ENCODE assay signal across 21 cellular contexts in the genomic region with DNA sequence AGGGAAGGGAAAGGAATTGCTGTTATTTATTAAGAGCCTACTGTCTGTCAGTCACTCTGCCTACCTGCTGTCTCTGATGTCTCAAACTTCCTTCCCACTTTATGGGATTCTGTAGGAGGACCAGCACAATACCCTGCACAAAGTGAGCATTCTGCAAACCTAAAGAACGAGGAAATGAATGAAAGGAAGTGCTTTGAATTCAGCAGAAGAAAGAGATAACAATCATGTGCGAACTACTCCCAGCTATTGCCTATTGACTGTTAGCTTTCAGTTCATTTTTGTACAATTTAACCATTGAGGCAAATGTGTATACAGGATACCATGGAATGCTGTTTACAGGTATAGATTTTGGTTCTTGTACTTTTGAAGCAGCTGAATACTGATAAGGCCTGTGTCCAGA.
DNase-seq lines count a peak whose midpoint lies in the region; ATAC-seq and TF ChIP-seq lines count a peak whose summit lies in the region.
"Had no signal": no experiment of that assay in that cellular context is flagged by ENCODE, and none has a peak within 500 bp of the region (broad histone marks: within the 10 kb centered on the region; RNA-seq: fewer than 3 reads in every experiment).

No MANE protein-coding gene starts in this region.

- no peaks in the 10 kb centered on the region; the same call in 1 of the 2 replicates for H3K79me2 ChIP-seq in Loucy (ENCODE audit: insufficient read depth, low read length)

- H3K27me3 ChIP-seq in Loucy (ENCODE audit: insufficient read depth, low read length, poor library complexity, severe bottlenecking) (no peaks in the 10 kb centered on the region), uterus (no peaks in the 10 kb centered on the region)
- H3K27me3 ChIP-seq: ascending aorta, neutrophil had no signal

- H3K4me1 Mint-ChIP-seq in activated CD4-positive, alpha-beta T cell treated with anti-CD3 and anti-CD28 coated beads, Interleukin-2, amount 10 ng/mL, durations not matched to agents 7 days and 5 days: peaks cover 17% of the 10 kb centered on the region
- H3K4me1 Mint-ChIP-seq in endothelial cell (ENCODE audit: unreplicated experiment) (peaks cover 52% of the 10 kb centered on the region), neural crest cell (peaks cover 38% of the 10 kb centered on the region), natural killer cell (peaks cover 11 to 21% of the 10 kb centered on the region in 2 donors)

- H3F3A ChIP-seq in Loucy (ENCODE audit: low read depth): no peaks in the 10 kb centered on the region

- no peak overlapping the region for H3K4me3 Mint-ChIP-seq in activated CD4-positive, alpha-beta T cell treated with anti-CD3 and anti-CD28 coated beads, Interleukin-2, amount 10 ng/mL, durations not matched to agents 7 days and 5 days
- H3K4me3 Mint-ChIP-seq in endothelial cell (ENCODE audit: unreplicated experiment) (no peak overlapping the region), neural crest cell (no peak overlapping the region), natural killer cell (no peak overlapping the region)
- H3K4me3 Mint-ChIP-seq: central memory CD8-positive, alpha-beta T cell had no signal

- no peak overlapping the region for H3K27ac ChIP-seq in uterus
- H3K27ac ChIP-seq: neutrophil had no signal

- TF ChIP-seq POLR2A in uterus (IDR thresholded peaks at IDR 0.05): no peak

- peak overlapping the region; percentile 44 for H3K4me2 ChIP-seq in Loucy (ENCODE audit: low read depth, low read length, poor library complexity, severe bottlenecking)

- peak overlapping the region; percentile 9 for H3K4me3 ChIP-seq in Loucy (ENCODE audit: low read length, poor library complexity, severe bottlenecking)
- H3K4me3 ChIP-seq in uterus: no peak overlapping the region
- H3K4me3 ChIP-seq: ascending aorta had no signal

- H3K27me3 Mint-ChIP-seq in activated CD4-positive, alpha-beta T cell treated with anti-CD3 and anti-CD28 coated beads, Interleukin-2, amount 10 ng/mL, durations not matched to agents 7 days and 5 days: no peaks in the 10 kb centered on the region
- no peaks in the 10 kb centered on the region for H3K27me3 Mint-ChIP-seq in endothelial cell (ENCODE audit: unreplicated experiment)
- no peaks in the 10 kb centered on the region for H3K27me3 Mint-ChIP-seq in neural crest cell (ENCODE audit: low read depth)
- H3K27me3 Mint-ChIP-seq in natural killer cell (ENCODE audit: low read depth in 2 of 2): no peaks in the 10 kb centered on the region
- H3K27me3 Mint-ChIP-seq: central memory CD8-positive, alpha-beta T cell had no signal

- CTCF ChIA-PET in activated CD4-positive, alpha-beta T cell treated with anti-CD3 and anti-CD28 coated beads, Interleukin-2, amount 10 ng/mL, durations not matched to agents 7 days and 5 days (lab: Charles Lee): interaction anchor here (0.6 to 1.6 kb wide), 4 partner anchors 9 to 370 kb away, joined by 3 to 4 read pairs (median 4); no protein-coding TSS in a partner anchor

- H3K9ac ChIP-seq in Loucy (ENCODE audit: low read depth, low read length, poor library complexity, severe bottlenecking): no peak overlapping the region

- H2AFZ ChIP-seq in Loucy (ENCODE audit: low read length): no peak overlapping the region

- H3K9me2 ChIP-seq in Loucy (replicated peaks; ENCODE audit: low read depth, low read length): no peaks in the 10 kb centered on the region

- POLR2A ChIA-PET in activated CD4-positive, alpha-beta T cell treated with anti-CD3 and anti-CD28 coated beads, Interleukin-2, amount 10 ng/mL, durations not matched to agents 7 days and 5 days (lab: Charles Lee): no interaction called here

- DNase-seq in activated CD4-positive, alpha-beta T cell treated with anti-CD3 and anti-CD28 coated beads, Interleukin-2, amount 10 ng/mL, durations not matched to agents 7 days and 5 days: no peak
- DNase-seq in activated CD4-positive, alpha-beta T cell treated with anti-CD3 and anti-CD28 coated beads for 4 hours: no peak
- DNase-seq in endothelial cell (ENCODE audit: low spot score): no peak
- no peak for DNase-seq in neural crest cell (ENCODE audit: low read depth, low spot score)
- DNase-seq in uterus: no peak
- no peak for DNase-seq in natural killer cell
- DNase-seq: activated CD4-positive, alpha-beta T cell treated with anti-CD3 and anti-CD28 coated beads for 1 hour; Calu3; Kasumi-1; NCI-H1105; NCI-H2029 treated with DMSO at 0.1 percent for 48 hours; stimulated activated CD8-positive, alpha-beta memory T cell treated with anti-CD3 and anti-CD28 coated beads, Interleukin-4, amount 100 ng/mL, for 48 hours; substantia nigra had no signal

- H3K9me3 Mint-ChIP-seq in activated CD4-positive, alpha-beta T cell treated with anti-CD3 and anti-CD28 coated beads, Interleukin-2, amount 10 ng/mL, durations not matched to agents 7 days and 5 days: no peaks in the 10 kb centered on the region
- H3K9me3 Mint-ChIP-seq in endothelial cell (ENCODE audit: unreplicated experiment) (no peaks in the 10 kb centered on the region), neural crest cell (no peaks in the 10 kb centered on the region), natural killer cell (no peaks in the 10 kb centered on the region)
- H3K9me3 Mint-ChIP-seq: central memory CD8-positive, alpha-beta T cell had no signal

- H4K20me1 ChIP-seq in Loucy (ENCODE audit: insufficient read depth, low read length, poor library complexity, severe bottlenecking): no peaks in the 10 kb centered on the region

- peak overlapping the region; percentile 15 for H3K27ac Mint-ChIP-seq in activated CD4-positive, alpha-beta T cell treated with anti-CD3 and anti-CD28 coated beads, Interleukin-2, amount 10 ng/mL, durations not matched to agents 7 days and 5 days
- peak overlapping the region; percentile 83 for H3K27ac Mint-ChIP-seq in endothelial cell (ENCODE audit: unreplicated experiment)
- peak overlapping the region; percentile 7 for H3K27ac Mint-ChIP-seq in neural crest cell (ENCODE audit: unreplicated experiment)
- H3K27ac Mint-ChIP-seq in natural killer cell: no peak overlapping the region

- TF ChIP-seq CTCF in Loucy (conservative IDR thresholded peaks at IDR 0.05; ENCODE audit: low read length) (no peak), endothelial cell (IDR thresholded peaks at IDR 0.05; ENCODE audit: unreplicated experiment) (no peak), neural crest cell (conservative IDR thresholded peaks at IDR 0.05) (no peak), uterus (IDR thresholded peaks at IDR 0.05) (no peak), natural killer cell (IDR thresholded peaks at IDR 0.05) (no peak)

- ATAC-seq in HG02938 (IDR thresholded peaks at IDR 0.05; ENCODE audit: unreplicated experiment): no peak
- no peak for ATAC-seq in natural killer cell
- ATAC-seq: esophagus mucosa, HCT116, SK-N-SH treated with all-trans-retinoic acid at 6 μM for 48 hours had no signal

- H3K9me3 ChIP-seq in Loucy (ENCODE audit: insufficient read depth, low read depth, low read length): no peaks in the 10 kb centered on the region
- no peaks in the 10 kb centered on the region for H3K9me3 ChIP-seq in uterus
- H3K9me3 ChIP-seq: ascending aorta, neutrophil had no signal

- intact Hi-C loops in uterus (cut with DNase I; ENCODE audit: low total_unique reads) (no loop called here), natural killer cell (cut with micrococcal nuclease) (no loop called here)

- peaks cover 2% of the 10 kb centered on the region for H3K36me3 Mint-ChIP-seq in activated CD4-positive, alpha-beta T cell treated with anti-CD3 and anti-CD28 coated beads, Interleukin-2, amount 10 ng/mL, durations not matched to agents 7 days and 5 days (ENCODE audit: low read depth)
- H3K36me3 Mint-ChIP-seq in endothelial cell (ENCODE audit: low read depth, unreplicated experiment): no peaks in the 10 kb centered on the region
- no peaks in the 10 kb centered on the region for H3K36me3 Mint-ChIP-seq in neural crest cell (ENCODE audit: low read depth)
- no peaks in the 10 kb centered on the region for H3K36me3 Mint-ChIP-seq in natural killer cell

- H3K36me3 ChIP-seq in Loucy (ENCODE audit: insufficient read depth, low read length): no peaks in the 10 kb centered on the region
- no peaks in the 10 kb centered on the region for H3K36me3 ChIP-seq in uterus
- H3K36me3 ChIP-seq: ascending aorta, neutrophil had no signal

- H3K4me1 ChIP-seq in Loucy (ENCODE audit: insufficient read depth, low read length, poor library complexity, severe bottlenecking): peaks cover 16% of the 10 kb centered on the region
- H3K4me1 ChIP-seq in uterus: no peaks in the 10 kb centered on the region

Comparison
In these comparisons a context has a peak if more than half of its experiments do, and no peak if none do; other contexts are left out.
1. H3K27ac Mint-ChIP-seq: peak in activated CD4-positive, alpha-beta T cell treated with anti-CD3 and anti-CD28 coated beads, Interleukin-2, amount 10 ng/mL, durations not matched to agents 7 days and 5 days (single experiment), endothelial cell (single experiment) and neural crest cell (single experiment); none in natural killer cell (0 of 2).